Comparison of ENCODE assay signal across 15 cellular contexts in genomic region chr3:141499965-141500364, GRCh38. TPM values are rescaled to one million over a fixed set of nuclear protein-coding genes. Genes with fewer than 3 reads are reported as not detected.
A peak's percentile ranks its signal among the peaks of the same experiment; 100 is the strongest.
DNase-seq lines count a peak whose midpoint lies in the region; ATAC-seq and TF ChIP-seq lines count a peak whose summit lies in the region.
"Had no signal": no experiment of that assay in that cellular context is flagged by ENCODE, and none has a peak within 500 bp of the region (broad histone marks: within the 10 kb centered on the region; RNA-seq: fewer than 3 reads in every experiment).

No MANE protein-coding gene starts in this region.

- H3K9me3 ChIP-seq in KOPT-K1 (ENCODE audit: insufficient read depth, low read length, poor library complexity, severe bottlenecking) = peaks cover 9% of the 10 kb centered on the region
- H3K9me3 ChIP-seq in esophagus muscularis mucosa = no peaks in the 10 kb centered on the region
- H3K9me3 ChIP-seq: tibial nerve had no signal

- no peaks in the 10 kb centered on the region for H3K27me3 Mint-ChIP-seq in activated naive CD8-positive, alpha-beta T cell treated with anti-CD3 and anti-CD28 coated beads for 36 hours
- H3K27me3 Mint-ChIP-seq in stimulated activated memory B cell treated with anti-CD40 and anti-IgM and Interleukin-4, amounts not matched to agents 10 μg/mL and 1 μg/mL and 100 μg/mL, for 72 hours = no peaks in the 10 kb centered on the region

- peaks cover 54% of the 10 kb centered on the region for H3K4me1 Mint-ChIP-seq in activated naive CD8-positive, alpha-beta T cell treated with anti-CD3 and anti-CD28 coated beads for 36 hours
- H3K4me1 Mint-ChIP-seq in stimulated activated memory B cell treated with anti-CD40 and anti-IgM and Interleukin-4, amounts not matched to agents 10 μg/mL and 1 μg/mL and 100 μg/mL, for 72 hours = peaks cover 41% of the 10 kb centered on the region

- peaks cover 4 to 11% (median 8%) of the 10 kb centered on the region in 4 donors for H3K4me1 ChIP-seq in esophagus muscularis mucosa

- H3K36me3 ChIP-seq in KOPT-K1 (ENCODE audit: insufficient read depth, low read length) (peaks cover 26% of the 10 kb centered on the region), esophagus muscularis mucosa (no peaks in the 10 kb centered on the region)
- H3K36me3 ChIP-seq: tibial nerve had no signal

- H3K4me3 Mint-ChIP-seq in activated naive CD8-positive, alpha-beta T cell treated with anti-CD3 and anti-CD28 coated beads for 36 hours = peak overlapping the region; percentile 66
- H3K4me3 Mint-ChIP-seq in stimulated activated memory B cell treated with anti-CD40 and anti-IgM and Interleukin-4, amounts not matched to agents 10 μg/mL and 1 μg/mL and 100 μg/mL, for 72 hours = no peak overlapping the region

- peaks cover 46% of the 10 kb centered on the region for H3K36me3 Mint-ChIP-seq in activated naive CD8-positive, alpha-beta T cell treated with anti-CD3 and anti-CD28 coated beads for 36 hours
- peaks cover 18% of the 10 kb centered on the region for H3K36me3 Mint-ChIP-seq in stimulated activated memory B cell treated with anti-CD40 and anti-IgM and Interleukin-4, amounts not matched to agents 10 μg/mL and 1 μg/mL and 100 μg/mL, for 72 hours

- peak overlapping the region; percentile 96 for H3K27ac Mint-ChIP-seq in activated naive CD8-positive, alpha-beta T cell treated with anti-CD3 and anti-CD28 coated beads for 36 hours
- peak overlapping the region; percentile 75 for H3K27ac Mint-ChIP-seq in stimulated activated memory B cell treated with anti-CD40 and anti-IgM and Interleukin-4, amounts not matched to agents 10 μg/mL and 1 μg/mL and 100 μg/mL, for 72 hours

- DNase-seq in activated CD4-positive, CD25-positive, alpha-beta regulatory T cell (lab: John Stamatoyannopoulos, UW) = no peak
- no peak for DNase-seq in activated naive CD8-positive, alpha-beta T cell treated with anti-CD3 and anti-CD28 coated beads for 36 hours
- no peak for DNase-seq in NCI-H1092 (lab: John Stamatoyannopoulos, UW)
- no peak for DNase-seq in esophagus muscularis mucosa (ENCODE audit: extremely low spot score)
- DNase-seq: heart right ventricle; NCI-H1048; occipital lobe; stimulated activated CD4-positive, alpha-beta T cell treated with anti-CD3 and anti-CD28 coated beads, Interleukin-2, amount 100 ng/mL, for 24 hours had no signal

- intact Hi-C loops in esophagus muscularis mucosa (cut with DNase I) = no loop called here

- no peak for TF ChIP-seq POLR2A in esophagus muscularis mucosa (IDR thresholded peaks at IDR 0.05; ENCODE audit: low read depth)

- TF ChIP-seq EP300 in esophagus muscularis mucosa (IDR thresholded peaks at IDR 0.05) = no peak

- peak overlapping the region; percentile 67 for H3K27ac ChIP-seq in KOPT-K1 (ENCODE audit: low read depth, low read length, poor library complexity, severe bottlenecking)
- H3K27ac ChIP-seq in esophagus muscularis mucosa (replicated peaks in 1 of 4) = no peak overlapping the region
- H3K27ac ChIP-seq: RWPE1, tibial nerve had no signal

- peaks cover 13% of the 10 kb centered on the region for H3K9me3 Mint-ChIP-seq in activated naive CD8-positive, alpha-beta T cell treated with anti-CD3 and anti-CD28 coated beads for 36 hours
- no peaks in the 10 kb centered on the region for H3K9me3 Mint-ChIP-seq in stimulated activated memory B cell treated with anti-CD40 and anti-IgM and Interleukin-4, amounts not matched to agents 10 μg/mL and 1 μg/mL and 100 μg/mL, for 72 hours

- no peak overlapping the region for H3K4me3 ChIP-seq in esophagus muscularis mucosa
- H3K4me3 ChIP-seq: tibial nerve had no signal

- H3K27me3 ChIP-seq in esophagus muscularis mucosa = no peaks in the 10 kb centered on the region
- H3K27me3 ChIP-seq: heart right ventricle, tibial nerve had no signal

- peak; percentile 17 to 19 for ATAC-seq in activated CD4-positive, CD25-positive, alpha-beta regulatory T cell treated with anti-CD3 and anti-CD28 coated beads, Interleukin-2, amount 50 U/mL, for 24 hours
- ATAC-seq in stimulated activated memory B cell treated with anti-CD40 and anti-IgM and Interleukin-4, amounts not matched to agents 10 μg/mL and 1 μg/mL and 100 μg/mL, for 72 hours = no peak
- no peak for ATAC-seq in HG03139 (IDR thresholded peaks at IDR 0.05; ENCODE audit: unreplicated experiment)
- ATAC-seq: sciatic nerve had no signal

- TF ChIP-seq CTCF in esophagus muscularis mucosa (IDR thresholded peaks at IDR 0.05) = no peak

RNA-seq across cellular contexts. Expression of gene RASA2, which starts 13.1 kb away (rescaled TPM):
- total RNA-seq in activated naive CD8-positive, alpha-beta T cell treated with anti-CD3 and anti-CD28 coated beads for 36 hours = 10 to 100 TPM; 36.1 to 40.2 TPM
- total RNA-seq in esophagus muscularis mucosa = 10 to 100 TPM in 3 of 4 donors, 1 to 10 TPM in 1; 9.1 to 12.8 (median 10.6) TPM

Comparison
In these comparisons a context has a peak if more than half of its experiments do, and no peak if none do; other contexts are left out.
1. ATAC-seq: peak in activated CD4-positive, CD25-positive, alpha-beta regulatory T cell treated with anti-CD3 and anti-CD28 coated beads, Interleukin-2, amount 50 U/mL, for 24 hours (2 of 2); none in stimulated activated memory B cell treated with anti-CD40 and anti-IgM and Interleukin-4, amounts not matched to agents 10 μg/mL and 1 μg/mL and 100 μg/mL, for 72 hours (single experiment) and HG03139 (single experiment).